17 cellular contexts compared by ENCODE assay signal in genomic region chr12:19045421-19045820, GRCh38.
"Had no signal": no experiment of that assay in that cellular context is flagged by ENCODE, and none has a peak within 500 bp of the region (broad histone marks: within the 10 kb centered on the region; RNA-seq: fewer than 3 reads in every experiment).

No MANE protein-coding gene starts in this region.

- H3K4me1 ChIP-seq: uterus had no signal

- H3K9me3 ChIP-seq: stomach, uterus had no signal

- ATAC-seq: activated T-cell treated with anti-CD3 and anti-CD28 coated beads, Interleukin-2, amount 50 U/mL, for 4 hours; left cardiac atrium; natural killer cell treated with Interleukin-12 subunit alpha and Interleukin-12 subunit beta and Interleukin-15 and Interleukin-18, amount 100 ng/mL, for 72 hours had no signal

- H3K27me3 Mint-ChIP-seq: natural killer cell treated with Interleukin-12 subunit alpha and Interleukin-12 subunit beta and Interleukin-15 and Interleukin-18, amount 100 ng/mL, for 72 hours had no signal

- H3K36me3 ChIP-seq: cardiac muscle cell, stomach, uterus had no signal

- H3K27ac ChIP-seq: cardiac muscle cell, epithelial cell of prostate, skin epidermis, stomach, uterus had no signal

- H3K9me3 Mint-ChIP-seq: activated T-cell treated with anti-CD3 and anti-CD28 coated beads, Interleukin-2, amount 50 U/mL, for 4 hours; natural killer cell treated with Interleukin-12 subunit alpha and Interleukin-12 subunit beta and Interleukin-15 and Interleukin-18, amount 100 ng/mL, for 72 hours had no signal

- H3K4me3 ChIP-seq: cardiac muscle cell, skin epidermis, stomach, uterus had no signal

- H3K4me3 Mint-ChIP-seq: activated naive CD8-positive, alpha-beta T cell; activated T-cell treated with anti-CD3 and anti-CD28 coated beads, Interleukin-2, amount 50 U/mL, for 4 hours; natural killer cell treated with Interleukin-12 subunit alpha and Interleukin-12 subunit beta and Interleukin-15 and Interleukin-18, amount 100 ng/mL, for 72 hours had no signal

- DNase-seq: activated CD4-positive, alpha-beta T cell treated with anti-CD3 and anti-CD28 coated beads, Interleukin-2, amount 50 U/mL, for 4 hours; activated CD4-positive, CD25-positive, alpha-beta regulatory T cell treated with anti-CD3 and anti-CD28 coated beads, Interleukin-2, amount 50 U/mL, for 72 hours; activated effector memory CD4-positive, alpha-beta T cell treated with anti-CD3 and anti-CD28 coated beads, Interleukin-2, amount 50 U/mL, for 16 hours; activated T-cell treated with anti-CD3 and anti-CD28 coated beads, Interleukin-2, amount 50 U/mL, for 4 hours; anterior cingulate cortex; cortex of kidney; effector memory CD4-positive, alpha-beta T cell; hypothalamus; left cardiac atrium; stimulated activated CD4-positive, alpha-beta T cell treated with anti-CD3 and anti-CD28 coated beads, Interleukin-4, amount 100 ng/mL, for 4 hours; stomach; uterus had no signal

- H3K27ac Mint-ChIP-seq: activated naive CD8-positive, alpha-beta T cell; natural killer cell treated with Interleukin-12 subunit alpha and Interleukin-12 subunit beta and Interleukin-15 and Interleukin-18, amount 100 ng/mL, for 72 hours had no signal

- H3K36me3 Mint-ChIP-seq: activated naive CD8-positive, alpha-beta T cell; natural killer cell treated with Interleukin-12 subunit alpha and Interleukin-12 subunit beta and Interleukin-15 and Interleukin-18, amount 100 ng/mL, for 72 hours had no signal

- H3K27me3 ChIP-seq: cardiac muscle cell, stomach, uterus had no signal
